ENCODE assay signal across 1 cellular context in genomic region chr11:125890447-125891100, GRCh38.
A peak's percentile ranks its signal among the peaks of the same experiment; 100 is the strongest.
TF ChIP-seq lines count a peak whose summit lies in the region.

No MANE protein-coding gene starts in this region.

TF ChIP-seq in K562, 482 proteins besides CTCF, POLR2A, EP300 and RAD21 (continued from another document and continues in another):
- TF ChIP-seq ZMIZ1 (IDR thresholded peaks at IDR 0.05; ENCODE audit: low read depth in 2 of 2, low read length in 2 of 2) (no peak), ZNF124 (CRISPR knock-in tag; IDR thresholded peaks at IDR 0.05) (no peak), MEF2A (IDR thresholded peaks at IDR 0.05; ENCODE audit: control insufficient read depth, low read depth, low read length) (no peak), ZNF830 (CRISPR knock-in tag; IDR thresholded peaks at IDR 0.05) (no peak), ZEB2 (IDR thresholded peaks at IDR 0.05) (no peak), POLR3A (IDR thresholded peaks at IDR 0.05; ENCODE audit: borderline replicate concordance, extremely low read depth, insufficient read depth, insufficient read length) (no peak), ZNF217 (CRISPR knock-in tag; IDR thresholded peaks at IDR 0.05) (no peak), ZNF507 (tag; conservative IDR thresholded peaks at IDR 0.05) (no peak), L3MBTL2 (IDR thresholded peaks at IDR 0.05) (no peak), ZNF766 (CRISPR knock-in tag; conservative IDR thresholded peaks at IDR 0.05) (no peak), ZNF592 (IDR thresholded peaks at IDR 0.05) (0 out of 2 replicates have a peak, but pooled peaks have one; percentile 26), ZNF143 (CRISPR knock-in tag; IDR thresholded peaks at IDR 0.05) (no peak), RBM39 (optimal IDR thresholded peaks at IDR 0.05; ENCODE audit: low read depth, low read length) (no peak), ZNF785 (CRISPR knock-in tag; IDR thresholded peaks at IDR 0.05) (no peak), NFXL1 (CRISPR knock-in tag; IDR thresholded peaks at IDR 0.05) (no peak), CREB1 (IDR thresholded peaks at IDR 0.05) (no peak), CREB1 (CRISPR knock-in tag; IDR thresholded peaks at IDR 0.05) (no peak), HNRNPUL1 (IDR thresholded peaks at IDR 0.05; ENCODE audit: low read length) (no peak), ZNF57 (CRISPR knock-in tag; IDR thresholded peaks at IDR 0.05) (no peak), NR1H2 (CRISPR knock-in tag; IDR thresholded peaks at IDR 0.05) (no peak), PATZ1 (CRISPR knock-in tag; IDR thresholded peaks at IDR 0.05; ENCODE audit: borderline replicate concordance) (no peak), DACH1 (IDR thresholded peaks at IDR 0.05; ENCODE audit: partially characterized antibody) (no peak), CHD2 (IDR thresholded peaks at IDR 0.05; ENCODE audit: low read depth, low read length) (no peak), MEF2D (tag; conservative IDR thresholded peaks at IDR 0.05; ENCODE audit: low read depth) (no peak), TCF15 (CRISPR knock-in tag; IDR thresholded peaks at IDR 0.05) (no peak), POLR2AphosphoS5 (IDR thresholded peaks at IDR 0.05; ENCODE audit: control insufficient read depth, insufficient read depth, low read depth, low read length) (no peak), TAL1 (IDR thresholded peaks at IDR 0.05) (0 out of 2 replicates have a peak, but pooled peaks have one; percentile 8), DMBX1 (CRISPR knock-in tag; IDR thresholded peaks at IDR 0.05; ENCODE audit: borderline replicate concordance) (no peak), EP400 (IDR thresholded peaks at IDR 0.05) (peak; percentile 23; the same call in 1 of the 2 replicates), ZNF133 (CRISPR knock-in tag; IDR thresholded peaks at IDR 0.05) (no peak), PCBP2 (IDR thresholded peaks at IDR 0.05; ENCODE audit: low read depth, low read length, poor library complexity, severe bottlenecking) (no peak), ZBTB2 (IDR thresholded peaks at IDR 0.05) (no peak), ZNF584 (CRISPR knock-in tag; IDR thresholded peaks at IDR 0.05; ENCODE audit: low read depth) (no peak), GATAD2B (IDR thresholded peaks at IDR 0.05; ENCODE audit: borderline replicate concordance) (peak; percentile 43; the same call in 1 of the 2 replicates), RBBP5 (IDR thresholded peaks at IDR 0.05; ENCODE audit: borderline replicate concordance, insufficient read depth, low read length, poor library complexity, severe bottlenecking) (no peak), LEF1 (IDR thresholded peaks at IDR 0.05) (peak; percentile 61; the same call in 1 of the 2 replicates), PRPF4 (IDR thresholded peaks at IDR 0.05; ENCODE audit: insufficient read depth, low read depth, low read length, poor library complexity, severe bottlenecking) (no peak), ELF1 (tag; IDR thresholded peaks at IDR 0.05) (no peak), KLF16 (IDR thresholded peaks at IDR 0.05) (no peak), ZNF408 (CRISPR knock-in tag; IDR thresholded peaks at IDR 0.05; ENCODE audit: low read depth) (no peak), ZNF280B (CRISPR knock-in tag; IDR thresholded peaks at IDR 0.05) (no peak), ELF4 (CRISPR knock-in tag; IDR thresholded peaks at IDR 0.05) (no peak), OTX1 (CRISPR knock-in tag; IDR thresholded peaks at IDR 0.05) (no peak), TRIM28 (IDR thresholded peaks at IDR 0.05) (no peak), RBFOX2 (IDR thresholded peaks at IDR 0.05; ENCODE audit: low read depth, low read length) (no peak), KLF6 (CRISPR knock-in tag; IDR thresholded peaks at IDR 0.05; ENCODE audit: borderline replicate concordance) (no peak), PHF20 (IDR thresholded peaks at IDR 0.05; ENCODE audit: partially characterized antibody) (no peak), HNRNPL (IDR thresholded peaks at IDR 0.05; ENCODE audit: low read depth, low read length) (no peak), ETS1 (conservative IDR thresholded peaks at IDR 0.05; ENCODE audit: control insufficient read depth, low read depth, low read length) (no peak), TFE3 (CRISPR knock-in tag; IDR thresholded peaks at IDR 0.05) (no peak), ESRRA (IDR thresholded peaks at IDR 0.05; ENCODE audit: borderline replicate concordance, low read depth) (peak; percentile 62; the same call in 1 of the 2 replicates), ZNF655 (CRISPR knock-in tag; IDR thresholded peaks at IDR 0.05) (no peak), NFE2L1 (tag; IDR thresholded peaks at IDR 0.05; ENCODE audit: borderline replicate concordance, low read depth) (peak; percentile 38; the same call in 1 of the 2 replicates), SAFB (IDR thresholded peaks at IDR 0.05; ENCODE audit: borderline replicate concordance, low read depth, low read length) (no peak), RFX5 (IDR thresholded peaks at IDR 0.05; ENCODE audit: low read depth, low read length) (no peak), CSDE1 (IDR thresholded peaks at IDR 0.05) (no peak), ZNF146 (CRISPR knock-in tag; IDR thresholded peaks at IDR 0.05; ENCODE audit: unreplicated experiment) (no peak), HLTF (IDR thresholded peaks at IDR 0.05) (no peak)
